ENCODE assay signal across 8 cellular contexts in the genomic region with DNA sequence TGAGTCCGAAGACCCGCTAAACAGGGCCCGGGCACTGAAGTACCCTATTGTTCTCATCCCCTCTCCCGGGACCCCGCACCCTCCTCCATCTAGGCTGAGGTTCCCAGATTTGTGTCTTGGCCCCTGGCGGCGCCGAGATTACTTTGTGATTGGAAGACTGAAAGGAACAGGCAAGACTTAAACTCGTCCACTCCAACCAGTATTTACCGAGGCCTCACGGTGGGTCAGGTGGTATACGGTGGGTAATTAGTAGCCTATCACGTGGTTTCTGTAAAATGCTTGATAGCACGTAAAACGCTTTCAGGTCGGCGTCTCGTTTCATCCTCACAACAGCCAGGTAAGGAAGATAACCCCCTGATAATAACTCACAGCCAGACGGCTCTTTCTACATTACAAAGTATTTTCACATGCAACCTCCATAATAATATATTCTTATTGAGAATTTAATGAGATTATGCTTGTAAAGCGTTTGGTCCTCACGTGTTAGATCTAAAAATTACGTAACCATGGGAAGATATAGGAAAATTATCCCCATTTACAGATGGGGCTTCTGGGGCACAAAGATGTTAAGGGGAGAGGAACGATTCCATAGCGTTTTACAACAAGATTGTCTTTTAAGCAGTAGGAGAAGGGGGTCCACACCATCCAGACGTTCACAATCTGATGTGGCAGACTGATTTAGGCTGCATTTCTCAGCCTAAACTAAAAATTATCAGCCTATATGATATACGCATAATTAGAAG. TPM values are rescaled to one million over a fixed set of nuclear protein-coding genes. Genes with fewer than 3 reads are reported as not detected.
A peak's percentile ranks its signal among the peaks of the same experiment; 100 is the strongest.
DNase-seq lines count a peak whose midpoint lies in the region; ATAC-seq lines count a peak whose summit lies in the region.

No MANE protein-coding gene starts in this region.

- 4% methylated on average over 26 of the region's 26 CpGs for WGBS in urinary bladder

- intact Hi-C loops in activated T-helper 2 cell treated with anti-CD3 and anti-CD28 coated beads, Interferon-gamma antibody, Interleukin-2, Interleukin-4, amounts not matched to agents 10 μg/mL and 5 μg/mL and 100 μg/mL, durations not matched to agents 14 hours and 24 hours and 36 hours (cut with micrococcal nuclease), result loop anchor here (1.0 to 5.0 kb wide), 2 partner anchors 46 to 131 kb away; a partner anchor contains a TSS

- peak overlapping the region; percentile 95 for H3K27ac Mint-ChIP-seq in activated T-helper 2 cell treated with anti-CD3 and anti-CD28 coated beads, Interferon-gamma antibody, Interleukin-2, Interleukin-4, amounts not matched to agents 10 μg/mL and 5 μg/mL and 100 μg/mL, durations not matched to agents 14 hours and 24 hours and 36 hours
- H3K27ac Mint-ChIP-seq in natural killer cell treated with Interleukin-12 subunit alpha and Interleukin-12 subunit beta and Interleukin-15 and Interleukin-18, amount 100 ng/mL, for 72 hours, result peak overlapping the region; percentile 64 to 95

- H3K36me3 Mint-ChIP-seq in activated T-helper 2 cell treated with anti-CD3 and anti-CD28 coated beads, Interferon-gamma antibody, Interleukin-2, Interleukin-4, amounts not matched to agents 10 μg/mL and 5 μg/mL and 100 μg/mL, durations not matched to agents 14 hours and 24 hours and 36 hours (ENCODE audit: low read depth), result peaks cover 9% of the 10 kb centered on the region
- H3K36me3 Mint-ChIP-seq in natural killer cell treated with Interleukin-12 subunit alpha and Interleukin-12 subunit beta and Interleukin-15 and Interleukin-18, amount 100 ng/mL, for 72 hours, result no peaks in the 10 kb centered on the region

- peak overlapping the region; percentile 94 for H3K27ac ChIP-seq in urinary bladder (ENCODE audit: low read depth)

- H3K9me3 Mint-ChIP-seq in activated T-helper 2 cell treated with anti-CD3 and anti-CD28 coated beads, Interferon-gamma antibody, Interleukin-2, Interleukin-4, amounts not matched to agents 10 μg/mL and 5 μg/mL and 100 μg/mL, durations not matched to agents 14 hours and 24 hours and 36 hours, result no peaks in the 10 kb centered on the region
- H3K9me3 Mint-ChIP-seq in natural killer cell treated with Interleukin-12 subunit alpha and Interleukin-12 subunit beta and Interleukin-15 and Interleukin-18, amount 100 ng/mL, for 72 hours, result no peaks in the 10 kb centered on the region

- no peaks in the 10 kb centered on the region for H3K4me1 ChIP-seq in urinary bladder (ENCODE audit: insufficient read depth)

- peak overlapping the region; percentile 99 for H3K4me3 Mint-ChIP-seq in activated T-helper 2 cell treated with anti-CD3 and anti-CD28 coated beads, Interferon-gamma antibody, Interleukin-2, Interleukin-4, amounts not matched to agents 10 μg/mL and 5 μg/mL and 100 μg/mL, durations not matched to agents 14 hours and 24 hours and 36 hours (ENCODE audit: low read depth)
- peak overlapping the region; percentile 96 for H3K4me3 Mint-ChIP-seq in natural killer cell treated with Interleukin-12 subunit alpha and Interleukin-12 subunit beta and Interleukin-15 and Interleukin-18, amount 100 ng/mL, for 72 hours

- peaks cover 30% of the 10 kb centered on the region for H3K4me1 Mint-ChIP-seq in activated T-helper 2 cell treated with anti-CD3 and anti-CD28 coated beads, Interferon-gamma antibody, Interleukin-2, Interleukin-4, amounts not matched to agents 10 μg/mL and 5 μg/mL and 100 μg/mL, durations not matched to agents 14 hours and 24 hours and 36 hours (ENCODE audit: low read depth)
- H3K4me1 Mint-ChIP-seq in natural killer cell treated with Interleukin-12 subunit alpha and Interleukin-12 subunit beta and Interleukin-15 and Interleukin-18, amount 100 ng/mL, for 72 hours (ENCODE audit: low read depth in 2 of 2), result peaks cover 30 to 33% of the 10 kb centered on the region in 2 donors

- peak overlapping the region; percentile 68 for H3K4me3 ChIP-seq in urinary bladder (ENCODE audit: low read depth, low read length)

- peak; percentile 82 for DNase-seq in DMS 273 (lab: John Stamatoyannopoulos, UW; ENCODE audit: unreplicated experiment)
- peak; percentile 95 for DNase-seq in NCI-H69 (lab: John Stamatoyannopoulos, UW)
- no peak for DNase-seq in activated T-helper 2 cell treated with anti-CD3 and anti-CD28 coated beads, Interferon-gamma antibody, Interleukin-2, Interleukin-4, amounts not matched to agents 10 μg/mL and 5 μg/mL and 100 μg/mL, durations not matched to agents 14 hours and 24 hours and 36 hours (ENCODE audit: low spot score)
- peak; percentile 33 for DNase-seq in fibroblast of the conjunctiva (ENCODE audit: low read depth)
- DNase-seq in natural killer cell treated with Interleukin-12 subunit alpha and Interleukin-12 subunit beta and Interleukin-15 and Interleukin-18, amount 100 ng/mL, for 72 hours (ENCODE audit: low spot score), result no peak

- no peaks in the 10 kb centered on the region for H3K27me3 Mint-ChIP-seq in activated T-helper 2 cell treated with anti-CD3 and anti-CD28 coated beads, Interferon-gamma antibody, Interleukin-2, Interleukin-4, amounts not matched to agents 10 μg/mL and 5 μg/mL and 100 μg/mL, durations not matched to agents 14 hours and 24 hours and 36 hours (ENCODE audit: low read depth)
- H3K27me3 Mint-ChIP-seq in natural killer cell treated with Interleukin-12 subunit alpha and Interleukin-12 subunit beta and Interleukin-15 and Interleukin-18, amount 100 ng/mL, for 72 hours, result no peaks in the 10 kb centered on the region

- ATAC-seq in GM19467 (IDR thresholded peaks at IDR 0.05; ENCODE audit: unreplicated experiment) (peak; percentile 42), HG03521 (IDR thresholded peaks at IDR 0.05; ENCODE audit: unreplicated experiment) (peak; percentile 49)
- ATAC-seq in natural killer cell treated with Interleukin-12 subunit alpha and Interleukin-12 subunit beta and Interleukin-15 and Interleukin-18, amount 100 ng/mL, for 72 hours, result peak; percentile 65 to 68

- no peaks in the 10 kb centered on the region for H3K36me3 ChIP-seq in urinary bladder (ENCODE audit: insufficient read depth)

RNA-seq across cellular contexts. Expression of a gene that starts 0.6 kb away (rescaled TPM):
- total RNA-seq in activated T-helper 2 cell treated with anti-CD3 and anti-CD28 coated beads, Interferon-gamma antibody, Interleukin-2, Interleukin-4, amounts not matched to agents 10 μg/mL and 5 μg/mL and 100 μg/mL, durations not matched to agents 14 hours and 24 hours and 36 hours, result 29.3 and 32.5 TPM in 2 replicates
- 10 to 100 TPM; 25.7 to 37.3 TPM for total RNA-seq in natural killer cell treated with Interleukin-12 subunit alpha and Interleukin-12 subunit beta and Interleukin-15 and Interleukin-18, amount 100 ng/mL, for 72 hours
- total RNA-seq in urinary bladder, result 92.3 TPM
- polyA plus RNA-seq in urinary bladder, result 19.9 TPM

Comparison
In these comparisons a context has a peak if more than half of its experiments do, and no peak if none do; other contexts are left out.
1. DNase-seq: peak in DMS 273 (single experiment), NCI-H69 (single experiment) and fibroblast of the conjunctiva (single experiment); none in activated T-helper 2 cell treated with anti-CD3 and anti-CD28 coated beads, Interferon-gamma antibody, Interleukin-2, Interleukin-4, amounts not matched to agents 10 μg/mL and 5 μg/mL and 100 μg/mL, durations not matched to agents 14 hours and 24 hours and 36 hours (single experiment) and natural killer cell treated with Interleukin-12 subunit alpha and Interleukin-12 subunit beta and Interleukin-15 and Interleukin-18, amount 100 ng/mL, for 72 hours (single experiment).
2. Peak in every context shown above with its lines, with median percentiles within 50 percentile points of each other: ATAC-seq.